In the genomic region with DNA sequence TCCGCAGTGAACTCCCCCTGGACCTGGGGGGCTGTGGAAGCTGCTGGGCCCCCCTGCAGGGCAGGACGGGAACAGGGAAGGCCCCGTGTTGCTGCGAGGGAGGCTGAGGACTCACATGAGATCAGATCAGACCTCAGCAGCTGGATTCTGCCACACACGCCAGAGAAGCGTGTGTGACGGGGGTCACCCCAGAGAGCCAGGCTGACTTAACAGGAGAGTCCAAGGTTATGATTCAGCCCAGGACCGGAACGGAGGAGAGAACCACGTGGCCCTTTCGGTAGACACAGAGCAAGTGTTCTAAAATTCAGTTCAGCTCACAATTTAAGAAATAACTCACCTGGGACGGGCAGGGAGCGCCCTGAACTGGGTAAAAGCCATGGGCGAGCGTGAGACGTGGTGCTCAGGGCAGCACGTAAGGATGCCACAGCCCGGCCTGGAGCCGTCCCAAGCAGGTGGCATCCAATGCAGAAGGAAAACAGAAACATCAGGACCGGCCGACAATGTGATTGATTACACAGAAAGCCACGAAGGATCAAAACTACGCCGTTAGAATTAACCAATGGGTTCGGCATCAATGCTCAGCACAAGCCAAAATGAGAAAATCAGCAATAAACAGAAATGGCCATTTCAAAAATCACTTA, we compare ENCODE assay signal across 1 cellular context.
TF ChIP-seq lines count a peak whose summit lies in the region.

No MANE protein-coding gene starts in this region.

TF ChIP-seq in WTC11, 78 proteins besides CTCF, POLR2A, EP300 and RAD21:
- TF ChIP-seq GRHL2 (CRISPR knock-in tag; IDR thresholded peaks at IDR 0.05; ENCODE audit: insufficient replicate concordance, severe bottlenecking): no peak
- TF ChIP-seq NR3C1 (CRISPR knock-in tag; conservative IDR thresholded peaks at IDR 0.05; ENCODE audit: low read depth): no peak
- TF ChIP-seq, protein P1, sequence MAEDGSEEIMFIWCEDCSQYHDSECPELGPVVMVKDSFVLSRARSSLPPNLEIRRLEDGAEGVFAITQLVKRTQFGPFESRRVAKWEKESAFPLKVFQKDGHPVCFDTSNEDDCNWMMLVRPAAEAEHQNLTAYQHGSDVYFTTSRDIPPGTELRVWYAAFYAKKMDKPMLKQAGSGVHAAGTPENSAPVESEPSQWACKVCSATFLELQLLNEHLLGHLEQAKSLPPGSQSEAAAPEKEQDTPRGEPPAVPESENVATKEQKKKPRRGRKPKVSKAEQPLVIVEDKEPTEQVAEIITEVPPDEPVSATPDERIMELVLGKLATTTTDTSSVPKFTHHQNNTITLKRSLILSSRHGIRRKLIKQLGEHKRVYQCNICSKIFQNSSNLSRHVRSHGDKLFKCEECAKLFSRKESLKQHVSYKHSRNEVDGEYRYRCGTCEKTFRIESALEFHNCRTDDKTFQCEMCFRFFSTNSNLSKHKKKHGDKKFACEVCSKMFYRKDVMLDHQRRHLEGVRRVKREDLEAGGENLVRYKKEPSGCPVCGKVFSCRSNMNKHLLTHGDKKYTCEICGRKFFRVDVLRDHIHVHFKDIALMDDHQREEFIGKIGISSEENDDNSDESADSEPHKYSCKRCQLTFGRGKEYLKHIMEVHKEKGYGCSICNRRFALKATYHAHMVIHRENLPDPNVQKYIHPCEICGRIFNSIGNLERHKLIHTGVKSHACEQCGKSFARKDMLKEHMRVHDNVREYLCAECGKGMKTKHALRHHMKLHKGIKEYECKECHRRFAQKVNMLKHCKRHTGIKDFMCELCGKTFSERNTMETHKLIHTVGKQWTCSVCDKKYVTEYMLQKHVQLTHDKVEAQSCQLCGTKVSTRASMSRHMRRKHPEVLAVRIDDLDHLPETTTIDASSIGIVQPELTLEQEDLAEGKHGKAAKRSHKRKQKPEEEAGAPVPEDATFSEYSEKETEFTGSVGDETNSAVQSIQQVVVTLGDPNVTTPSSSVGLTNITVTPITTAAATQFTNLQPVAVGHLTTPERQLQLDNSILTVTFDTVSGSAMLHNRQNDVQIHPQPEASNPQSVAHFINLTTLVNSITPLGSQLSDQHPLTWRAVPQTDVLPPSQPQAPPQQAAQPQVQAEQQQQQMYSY (CRISPR knock-in tag; IDR thresholded peaks at IDR 0.05): no peak
- no peak for TF ChIP-seq JUN (CRISPR knock-in tag; IDR thresholded peaks at IDR 0.05)
- TF ChIP-seq, protein P2, sequence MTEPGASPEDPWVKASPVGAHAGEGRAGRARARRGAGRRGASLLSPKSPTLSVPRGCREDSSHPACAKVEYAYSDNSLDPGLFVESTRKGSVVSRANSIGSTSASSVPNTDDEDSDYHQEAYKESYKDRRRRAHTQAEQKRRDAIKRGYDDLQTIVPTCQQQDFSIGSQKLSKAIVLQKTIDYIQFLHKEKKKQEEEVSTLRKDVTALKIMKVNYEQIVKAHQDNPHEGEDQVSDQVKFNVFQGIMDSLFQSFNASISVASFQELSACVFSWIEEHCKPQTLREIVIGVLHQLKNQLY (CRISPR knock-in tag; IDR thresholded peaks at IDR 0.05): no peak
- no peak for TF ChIP-seq EMX1 (CRISPR knock-in tag; IDR thresholded peaks at IDR 0.05)
- no peak for TF ChIP-seq OVOL2 (CRISPR knock-in tag; IDR thresholded peaks at IDR 0.05; ENCODE audit: borderline replicate concordance)
- no peak for TF ChIP-seq ZNF671 (CRISPR knock-in tag; IDR thresholded peaks at IDR 0.05)
- no peak for TF ChIP-seq ETV6 (CRISPR knock-in tag; IDR thresholded peaks at IDR 0.05)
- TF ChIP-seq, protein P3, sequence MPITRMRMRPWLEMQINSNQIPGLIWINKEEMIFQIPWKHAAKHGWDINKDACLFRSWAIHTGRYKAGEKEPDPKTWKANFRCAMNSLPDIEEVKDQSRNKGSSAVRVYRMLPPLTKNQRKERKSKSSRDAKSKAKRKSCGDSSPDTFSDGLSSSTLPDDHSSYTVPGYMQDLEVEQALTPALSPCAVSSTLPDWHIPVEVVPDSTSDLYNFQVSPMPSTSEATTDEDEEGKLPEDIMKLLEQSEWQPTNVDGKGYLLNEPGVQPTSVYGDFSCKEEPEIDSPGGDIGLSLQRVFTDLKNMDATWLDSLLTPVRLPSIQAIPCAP (CRISPR knock-in tag; IDR thresholded peaks at IDR 0.05): no peak
- no peak for TF ChIP-seq CREM (CRISPR knock-in tag; IDR thresholded peaks at IDR 0.05)
- TF ChIP-seq, protein P4, sequence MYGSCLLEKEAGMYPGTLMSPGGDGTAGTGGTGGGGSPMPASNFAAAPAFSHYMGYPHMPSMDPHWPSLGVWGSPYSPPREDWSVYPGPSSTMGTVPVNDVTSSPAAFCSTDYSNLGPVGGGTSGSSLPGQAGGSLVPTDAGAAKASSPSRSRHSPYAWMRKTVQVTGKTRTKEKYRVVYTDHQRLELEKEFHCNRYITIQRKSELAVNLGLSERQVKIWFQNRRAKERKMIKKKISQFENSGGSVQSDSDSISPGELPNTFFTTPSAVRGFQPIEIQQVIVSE (CRISPR knock-in tag; IDR thresholded peaks at IDR 0.05; ENCODE audit: borderline replicate concordance): no peak
- no peak for TF ChIP-seq RORB (CRISPR knock-in tag; IDR thresholded peaks at IDR 0.05)
TF ChIP-seq in WTC11: peak in this region for 0.
